ENCODE assay signal across 8 cellular contexts in genomic region chr1:179365342-179366092, GRCh38. TPM values are rescaled to one million over a fixed set of nuclear protein-coding genes. Genes with fewer than 3 reads are reported as not detected.
DNase-seq lines count a peak whose midpoint lies in the region; ATAC-seq and TF ChIP-seq lines count a peak whose summit lies in the region.

Gene AXDND1, plus strand, starts transcription at chr1:179365971. Its CDS starts 539 bp downstream, at chr1:179366510.

- H3K9me3 Mint-ChIP-seq in CD14-positive monocyte, result peaks cover 0 to 2% (median 0%) of the 10 kb centered on the region in 7 donors

- peak within 1 kb of the TSS in 58 of 59 donors; percentile 47 to 97 (median 88) for H3K27ac ChIP-seq in dorsolateral prefrontal cortex

- WGBS in lower leg skin, 2 donors, result 7 to 8% methylated on average over 43 of the region's 43 CpGs

- H3K4me1 Mint-ChIP-seq in CD14-positive monocyte, result peaks cover 17% of the 10 kb centered on the region

- peak within 1 kb of the TSS; percentile 89 to 98 for H3K4me3 Mint-ChIP-seq in CD14-positive monocyte

- H3K27ac Mint-ChIP-seq in CD14-positive monocyte, result peak within 1 kb of the TSS; percentile 99 to 100 (median 100)

- peaks cover 0 to 6% (median 1%) of the 10 kb centered on the region in 3 donors for H3K27me3 Mint-ChIP-seq in CD14-positive monocyte (ENCODE audit: low read depth in 3 of 3)

- ATAC-seq in GM19372 (IDR thresholded peaks at IDR 0.05; ENCODE audit: low read depth, unreplicated experiment) (peak; percentile 95), HG03521 (IDR thresholded peaks at IDR 0.05; ENCODE audit: unreplicated experiment) (peak; percentile 98)

- intact Hi-C loops in CD14-positive monocyte (cut with micrococcal nuclease) (loop anchor here (5.0 to 10.0 kb wide), 7 partner anchors 38 to 338 kb away; partner anchors contain the start of genes TOR3A (in 2 of the 2), ABL2 (in 1 of the 2), FAM20B (in 1 of the 2) and SOAT1 (in 1 of the 2)), dorsolateral prefrontal cortex (cut with DNase I) (loop anchor here (5.0 to 10.0 kb wide), 7 partner anchors 71 to 593 kb away; partner anchors contain the start of genes SOAT1 (in 2 of the 2) and TOR3A (in 1 of the 2)), lower leg skin (cut with DNase I; ENCODE audit: low total_unique reads) (loop anchor here (5.0 to 10.0 kb wide), 3 partner anchors 81 to 831 kb away; no protein-coding TSS in a partner anchor)

- DNase-seq in CD14-positive monocyte (ENCODE audit: low spot score) (peak; percentile 97), NCI-H69 (lab: John Stamatoyannopoulos, UW) (peak; percentile 93), dorsolateral prefrontal cortex (peak; percentile 45 to 86 (median 78)), lower leg skin (ENCODE audit: low spot score in 2 of 2) (peak; percentile 86 to 96)
- peak; percentile 88 to 89 for DNase-seq in activated CD4-positive, alpha-beta T cell treated with anti-CD3 and anti-CD28 coated beads, Interleukin-2, amount 50 U/mL, for 4 hours
- peak; percentile 71 to 79 for DNase-seq in stimulated activated CD4-positive, alpha-beta T cell treated with anti-CD3 and anti-CD28 coated beads, Interleukin-4, amount 100 ng/mL, for 48 hours (ENCODE audit: low read depth in 2 of 2)

- no peaks in the 10 kb centered on the region for H3K36me3 Mint-ChIP-seq in CD14-positive monocyte

- H3K4me3 ChIP-seq in dorsolateral prefrontal cortex (peak within 1 kb of the TSS; percentile 63 to 95 (median 76)), lower leg skin (ENCODE audit: low read depth, poor library complexity, severe bottlenecking) (peak within 1 kb of the TSS; percentile 47)

- no peak for TF ChIP-seq POLR2A in lower leg skin (IDR thresholded peaks at IDR 0.05)

- TF ChIP-seq CTCF in CD14-positive monocyte (IDR thresholded peaks at IDR 0.05) (no peak), dorsolateral prefrontal cortex (IDR thresholded peaks at IDR 0.05 in 54 of 56, conservative IDR thresholded peaks at IDR 0.05 in 2 of 56; ENCODE audit: low read depth in 1 of 56, partially characterized antibody in 56 of 56) (peak in 40 of 56 donors; percentile 15 to 67 (median 44)), lower leg skin (IDR thresholded peaks at IDR 0.05) (no peak)

- H3K27me3 ChIP-seq in dorsolateral prefrontal cortex, result no peaks in the 10 kb centered on the region

RNA-seq across cellular contexts. Expression of gene AXDND1, which starts in this region (rescaled TPM):
- polyA plus RNA-seq in CD14-positive monocyte, result not detected
- total RNA-seq in dorsolateral prefrontal cortex (1 to 10 TPM in 45 of 120 experiments, under 1 TPM in 53, not detected in 22; 0.25 to 3.1 (median 0.96) TPM), lower leg skin (under 1 TPM in 1 of 4 donors, not detected in 3; 0.39 TPM)

Comparison
In these comparisons a context has a peak if more than half of its experiments do, and no peak if none do; other contexts are left out.
1. Peak in every context shown above with its lines: DNase-seq, ATAC-seq, H3K4me3 ChIP-seq and H3K27ac ChIP-seq.
2. Peak in DNase-seq in CD14-positive monocyte; RNA of the gene not detected or under 1 TPM.
3. Peak in DNase-seq and H3K4me3 ChIP-seq in lower leg skin; RNA of the gene not detected or under 1 TPM.
4. CTCF ChIP-seq: peak in dorsolateral prefrontal cortex (40 of 56); none in CD14-positive monocyte (single experiment) and lower leg skin (0 of 3).